ENCODE assay signal across 8 cellular contexts in the genomic region with DNA sequence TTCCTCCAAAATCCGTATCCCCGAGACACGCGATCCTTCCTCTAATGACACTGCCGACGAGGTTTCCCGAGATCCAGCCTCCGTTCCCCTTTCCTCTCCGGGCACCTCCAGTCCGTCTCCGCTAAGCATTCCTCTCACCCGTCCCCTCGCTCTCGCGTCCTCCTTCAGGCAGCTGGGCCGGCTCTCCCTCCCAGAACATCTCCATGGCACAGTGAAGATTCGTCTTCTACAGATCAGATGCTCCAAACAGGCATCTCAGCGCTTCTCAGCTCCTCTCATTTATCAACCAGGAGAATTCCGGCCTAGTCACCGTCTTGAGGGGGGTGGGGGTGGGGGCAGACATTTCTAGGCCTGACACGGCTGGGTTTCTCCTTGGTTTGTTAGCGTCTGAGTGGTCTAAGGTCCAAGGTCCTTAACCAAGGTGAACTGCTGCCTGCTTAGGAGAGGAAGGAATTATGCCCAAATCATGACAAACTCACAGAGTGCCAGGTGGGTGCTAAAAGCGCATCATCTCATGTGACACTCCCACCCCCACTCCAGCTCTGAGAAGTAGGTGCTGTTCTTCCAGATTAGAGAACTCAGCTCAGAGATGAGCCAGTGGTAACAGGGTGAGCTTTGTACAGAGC. TPM values are rescaled to one million over a fixed set of nuclear protein-coding genes. Genes with fewer than 3 reads are reported as not detected.
DNase-seq lines count a peak whose midpoint lies in the region; ATAC-seq, FAIRE-seq and TF ChIP-seq lines count a peak whose summit lies in the region.

A gene (minus strand): TSS at position 457 of the 626 bp plus-strand sequence. CDS start 7,976 bp downstream, outside the sequence.

- H2AFZ ChIP-seq in keratinocyte (ENCODE audit: control insufficient read depth, low read length) = peak within 1 kb of the TSS; percentile 68

- peaks cover 0 to 5% of the 10 kb centered on the region in 2 experiments for H3K36me3 ChIP-seq in keratinocyte (ENCODE audit: control insufficient read depth in 2 of 2, extremely low read depth in 1 of 2, insufficient read depth in 2 of 2, low read length in 2 of 2)

- ATAC-seq in stimulated activated naive B cell treated with anti-CD40 and anti-IgM and Interleukin-4, amounts not matched to agents 10 μg/mL and 1 μg/mL and 100 μg/mL, for 72 hours (replicated peaks) = no peak
- no peak for ATAC-seq in HG03108 (IDR thresholded peaks at IDR 0.05; ENCODE audit: unreplicated experiment)

- H3K9me3 ChIP-seq in keratinocyte (ENCODE audit: control insufficient read depth, low read depth, low read length) = no peaks in the 10 kb centered on the region

- H3K27ac Mint-ChIP-seq in IgD-negative memory B cell = peak within 1 kb of the TSS in 2 of 3 donors; percentile 5 to 93
- peak within 1 kb of the TSS; percentile 68 for H3K27ac Mint-ChIP-seq in stimulated activated naive B cell treated with anti-CD40 and anti-IgM and Interleukin-4, amounts not matched to agents 10 μg/mL and 1 μg/mL and 100 μg/mL, for 72 hours

- H3K4me3 Mint-ChIP-seq in IgD-negative memory B cell = peak within 1 kb of the TSS; percentile 75 to 98 (median 88)
- H3K4me3 Mint-ChIP-seq in stimulated activated naive B cell treated with anti-CD40 and anti-IgM and Interleukin-4, amounts not matched to agents 10 μg/mL and 1 μg/mL and 100 μg/mL, for 72 hours = peak within 1 kb of the TSS; percentile 83 to 84

- peak; percentile 18 for DNase-seq in CD1c-positive myeloid dendritic cell (ENCODE audit: extremely low spot score)
- peak; percentile 49 for DNase-seq in astrocyte of the hippocampus (ENCODE audit: low read depth, low spot score)
- no peak for DNase-seq in keratinocyte (ENCODE audit: low read depth, low spot score)
- DNase-seq in stimulated activated naive B cell treated with anti-CD40 and anti-IgM and Interleukin-4, amounts not matched to agents 10 μg/mL and 1 μg/mL and 100 μg/mL, for 72 hours = no peak
- no peak for DNase-seq in NCI-H2029 (lab: John Stamatoyannopoulos, UW)
- DNase-seq in RCC 7860 (ENCODE audit: low spot score) = no peak

- no peaks in the 10 kb centered on the region for H3K36me3 Mint-ChIP-seq in IgD-negative memory B cell
- H3K36me3 Mint-ChIP-seq in stimulated activated naive B cell treated with anti-CD40 and anti-IgM and Interleukin-4, amounts not matched to agents 10 μg/mL and 1 μg/mL and 100 μg/mL, for 72 hours = peaks cover 1 to 3% of the 10 kb centered on the region in 2 donors

- dilution Hi-C loops in keratinocyte (cut with MboI; ENCODE audit: extremely low pct_ligation_motif_present, low sequenced_read_pairs) = no loop called here

- no peaks in the 10 kb centered on the region for H3K9me3 Mint-ChIP-seq in IgD-negative memory B cell
- H3K9me3 Mint-ChIP-seq in stimulated activated naive B cell treated with anti-CD40 and anti-IgM and Interleukin-4, amounts not matched to agents 10 μg/mL and 1 μg/mL and 100 μg/mL, for 72 hours = no peaks in the 10 kb centered on the region

- no peak within 1 kb of the TSS for H3K9ac ChIP-seq in keratinocyte (ENCODE audit: control insufficient read depth, extremely low read depth, insufficient read depth, low read length)

- no peak for TF ChIP-seq CTCF in keratinocyte (optimal IDR thresholded peaks at IDR 0.05 in 1 of 3, IDR thresholded peaks at IDR 0.05 in 1 of 3, conservative IDR thresholded peaks at IDR 0.05 in 1 of 3; ENCODE audit: extremely low read depth in 1 of 3, insufficient read depth in 2 of 3, low read length in 3 of 3)

- peaks cover 38% of the 10 kb centered on the region for H3K27me3 Mint-ChIP-seq in IgD-negative memory B cell
- peaks cover 35 to 36% of the 10 kb centered on the region in 2 donors for H3K27me3 Mint-ChIP-seq in stimulated activated naive B cell treated with anti-CD40 and anti-IgM and Interleukin-4, amounts not matched to agents 10 μg/mL and 1 μg/mL and 100 μg/mL, for 72 hours

- H3K4me1 ChIP-seq in keratinocyte (ENCODE audit: control insufficient read depth, extremely low read depth, insufficient read depth, low read length) = peaks cover 7% of the 10 kb centered on the region

- H3K79me2 ChIP-seq in keratinocyte (ENCODE audit: control insufficient read depth, insufficient read depth, low read length) = no peaks in the 10 kb centered on the region

- peaks cover 4% of the 10 kb centered on the region for H3K27me3 ChIP-seq in keratinocyte (ENCODE audit: control insufficient read depth, extremely low read depth, insufficient read depth, low read length)

- no peaks in the 10 kb centered on the region for H4K20me1 ChIP-seq in keratinocyte (ENCODE audit: control insufficient read depth, extremely low read depth, insufficient read depth, low read length)

- no peaks in the 10 kb centered on the region for H3K9me1 ChIP-seq in keratinocyte (ENCODE audit: control insufficient read depth, extremely low read depth, insufficient read depth, low read length)

- peak within 1 kb of the TSS; percentile 2 to 45 (median 31) for H3K4me3 ChIP-seq in keratinocyte (ENCODE audit: control insufficient read depth in 2 of 3, extremely low read depth in 1 of 3, insufficient read depth in 2 of 3, low read depth in 1 of 3, low read length in 3 of 3)

- no peak for FAIRE-seq in keratinocyte (lab: Jason Lieb, UNC)
- FAIRE-seq in RCC 7860 (lab: Jason Lieb, UNC) = no peak

- peak within 1 kb of the TSS; percentile 22 for H3K4me2 ChIP-seq in keratinocyte (ENCODE audit: control insufficient read depth, extremely low read depth, insufficient read depth, low read depth, low read length)

- H3K4me1 Mint-ChIP-seq in IgD-negative memory B cell = peaks cover 9 to 18% (median 11%) of the 10 kb centered on the region in 3 donors
- peaks cover 18 to 28% of the 10 kb centered on the region in 2 donors for H3K4me1 Mint-ChIP-seq in stimulated activated naive B cell treated with anti-CD40 and anti-IgM and Interleukin-4, amounts not matched to agents 10 μg/mL and 1 μg/mL and 100 μg/mL, for 72 hours

- H3K27ac ChIP-seq in keratinocyte (ENCODE audit: control insufficient read depth, insufficient read depth, low read length) = no peak within 1 kb of the TSS

RNA-seq across cellular contexts. Expression of the gene that starts here (rescaled TPM):
- polyA plus RNA-seq in IgD-negative memory B cell (not detected), keratinocyte (7.8 to 14.7 TPM (median 11.1 TPM) in 3 replicates)
- 60.9 TPM for polyA plus RNA-seq in keratinocyte (2011; ENCODE audit: low read depth)
- polyA plus RNA-seq in keratinocyte (2011; cell fraction: cytosol; rRNA removed) = 5.6 and 11.6 TPM in 2 replicates
- 54.0 and 57.5 TPM in 2 replicates for polyA plus RNA-seq in keratinocyte (2011; cell fraction: nucleus; rRNA removed)
- polyA plus RNA-seq in keratinocyte (2012; ENCODE audit: low replicate concordance) = 17.2 and 51.6 TPM in 2 replicates
- 16.9 to 32.8 TPM (median 29.5 TPM) in 3 replicates for polyA minus RNA-seq in keratinocyte
- polyA minus RNA-seq in keratinocyte (2011; cell fraction: cytosol; rRNA and poly(A)+ RNA removed) = 23.2 TPM
- 32.8 and 35.9 TPM in 2 replicates for polyA minus RNA-seq in keratinocyte (2011; cell fraction: nucleus; rRNA and poly(A)+ RNA removed)

Comparison
In these comparisons a context has a peak if more than half of its experiments do, and no peak if none do; other contexts are left out.
1. DNase-seq: peak in CD1c-positive myeloid dendritic cell (single experiment) and astrocyte of the hippocampus (single experiment); none in keratinocyte (single experiment), stimulated activated naive B cell treated with anti-CD40 and anti-IgM and Interleukin-4, amounts not matched to agents 10 μg/mL and 1 μg/mL and 100 μg/mL, for 72 hours (single experiment), NCI-H2029 (single experiment) and RCC 7860 (single experiment).